ENCODE assay signal across 25 cellular contexts in the genomic region with DNA sequence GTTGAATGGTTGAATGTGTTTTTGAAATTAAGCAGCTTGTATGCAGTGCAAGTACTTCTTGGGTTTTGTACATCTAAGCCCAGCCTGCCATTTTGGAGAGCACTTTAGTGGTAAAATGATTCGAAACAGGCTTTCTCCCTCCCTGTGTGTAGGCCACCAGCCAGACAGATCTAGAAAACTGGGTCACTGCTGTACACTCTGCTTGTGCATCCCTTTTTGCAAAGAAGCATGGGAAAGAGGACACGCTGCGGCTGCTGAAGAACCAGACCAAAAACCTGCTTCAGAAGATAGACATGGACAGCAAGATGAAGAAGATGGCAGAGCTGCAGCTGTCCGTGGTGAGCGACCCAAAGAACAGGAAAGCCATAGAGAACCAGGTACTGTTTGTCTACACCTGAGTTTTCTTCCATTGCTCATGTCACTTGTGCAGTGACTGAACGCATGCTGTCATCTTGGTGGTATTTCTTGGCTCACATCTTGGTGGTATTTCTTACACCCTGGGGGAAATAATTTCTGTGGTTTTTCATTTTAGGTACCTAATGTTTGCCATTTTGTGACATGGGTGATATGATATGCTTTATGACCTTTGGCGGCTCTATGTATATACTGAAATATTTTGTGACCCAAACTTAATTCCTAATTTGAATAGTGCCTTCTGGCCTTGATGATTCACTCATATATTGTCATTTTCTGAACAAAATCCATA.
DNase-seq lines count a peak whose midpoint lies in the region; ATAC-seq and TF ChIP-seq lines count a peak whose summit lies in the region.
"Had no signal": no experiment of that assay in that cellular context is flagged by ENCODE, and none has a peak within 500 bp of the region (broad histone marks: within the 10 kb centered on the region; RNA-seq: fewer than 3 reads in every experiment).

No MANE protein-coding gene starts in this region.

- no peak overlapping the region for H3K4me3 Mint-ChIP-seq in activated naive CD8-positive, alpha-beta T cell
- H3K4me3 Mint-ChIP-seq in activated naive CD8-positive, alpha-beta T cell treated with anti-CD3 and anti-CD28 coated beads for 36 hours: no peak overlapping the region
- H3K4me3 Mint-ChIP-seq in activated T-helper 2 cell treated with anti-CD3 and anti-CD28 coated beads, Interferon-gamma antibody, Interleukin-2, Interleukin-4, amounts not matched to agents 10 μg/mL and 5 μg/mL and 100 μg/mL, durations not matched to agents 14 hours and 24 hours and 36 hours (ENCODE audit: low read depth): no peak overlapping the region
- H3K4me3 Mint-ChIP-seq: activated B cell treated with CpG ODN at 0.5 μM for 24 hours; activated CD4-positive, alpha-beta memory T cell treated with anti-CD3 and anti-CD28 coated beads for 36 hours had no signal

- H3K36me3 ChIP-seq in iPS-20b (ENCODE audit: insufficient read depth, low read depth, low read length): peaks cover 12% of the 10 kb centered on the region; the same call in 1 of the 2 replicates
- no peaks in the 10 kb centered on the region for H3K36me3 ChIP-seq in MM.1S (replicated peaks; ENCODE audit: insufficient read depth, low read length)
- H3K36me3 ChIP-seq: breast epithelium, heart left ventricle, right lobe of liver had no signal

- H3K4me3 ChIP-seq in iPS-20b (ENCODE audit: low read length): peak overlapping the region; percentile 45; the same call in 1 of the 2 replicates
- no peak overlapping the region for H3K4me3 ChIP-seq in MM.1S (ENCODE audit: low read length)
- H3K4me3 ChIP-seq: breast epithelium, coronary artery, heart left ventricle, right lobe of liver, testis had no signal

- H3K27me3 ChIP-seq in iPS-20b (ENCODE audit: insufficient read depth, low read length) (no peaks in the 10 kb centered on the region), MM.1S (replicated peaks; ENCODE audit: insufficient read depth, low read length) (no peaks in the 10 kb centered on the region)
- H3K27me3 ChIP-seq: breast epithelium, heart left ventricle, right lobe of liver, testis had no signal

- H3K4me1 ChIP-seq in iPS-20b (ENCODE audit: insufficient read depth, low read length) (peaks cover 36% of the 10 kb centered on the region), MM.1S (ENCODE audit: low read length) (no peaks in the 10 kb centered on the region)
- H3K4me1 ChIP-seq: breast epithelium, right lobe of liver had no signal

- no peaks in the 10 kb centered on the region for H3K9me3 Mint-ChIP-seq in activated naive CD8-positive, alpha-beta T cell (ENCODE audit: low read depth)
- H3K9me3 Mint-ChIP-seq in activated naive CD8-positive, alpha-beta T cell treated with anti-CD3 and anti-CD28 coated beads for 36 hours: no peaks in the 10 kb centered on the region
- H3K9me3 Mint-ChIP-seq in activated T-helper 2 cell treated with anti-CD3 and anti-CD28 coated beads, Interferon-gamma antibody, Interleukin-2, Interleukin-4, amounts not matched to agents 10 μg/mL and 5 μg/mL and 100 μg/mL, durations not matched to agents 14 hours and 24 hours and 36 hours: no peaks in the 10 kb centered on the region
- H3K9me3 Mint-ChIP-seq: activated B cell treated with CpG ODN at 0.5 μM for 24 hours; activated CD4-positive, alpha-beta memory T cell treated with anti-CD3 and anti-CD28 coated beads for 36 hours had no signal

- no peak for DNase-seq in activated naive CD8-positive, alpha-beta T cell treated with anti-CD3 and anti-CD28 coated beads for 36 hours
- no peak for DNase-seq in activated T-helper 2 cell treated with anti-CD3 and anti-CD28 coated beads, Interferon-gamma antibody, Interleukin-2, Interleukin-4, amounts not matched to agents 10 μg/mL and 5 μg/mL and 100 μg/mL, durations not matched to agents 14 hours and 24 hours and 36 hours (ENCODE audit: low spot score)
- DNase-seq in superior temporal gyrus (ENCODE audit: extremely low spot score) (peak; percentile 57), MM.1S (no peak)
- DNase-seq: activated B cell treated with CpG ODN at 0.5 μM for 24 hours; activated CD4-positive, alpha-beta memory T cell treated with anti-CD3 and anti-CD28 coated beads for 36 hours; activated naive CD4-positive, alpha-beta T cell treated with Interleukin-2 at 50 U/mL for 16 hours; amniotic stem cell; effector memory CD4-positive, alpha-beta T cell; heart left ventricle; left cardiac atrium; mammary epithelial cell; NCI-H1436 treated with DMSO at 0.1 percent for 48 hours; NCI-H446; right lobe of liver; stimulated activated CD4-positive, alpha-beta T cell treated with anti-CD3 and anti-CD28 coated beads, Interleukin-2, amount 100 ng/mL, for 48 hours; T1000; testis had no signal

- H3K4me1 Mint-ChIP-seq in activated naive CD8-positive, alpha-beta T cell (ENCODE audit: low read depth): peaks cover 37% of the 10 kb centered on the region
- H3K4me1 Mint-ChIP-seq in activated naive CD8-positive, alpha-beta T cell treated with anti-CD3 and anti-CD28 coated beads for 36 hours: peaks cover 32% of the 10 kb centered on the region
- H3K4me1 Mint-ChIP-seq in activated T-helper 2 cell treated with anti-CD3 and anti-CD28 coated beads, Interferon-gamma antibody, Interleukin-2, Interleukin-4, amounts not matched to agents 10 μg/mL and 5 μg/mL and 100 μg/mL, durations not matched to agents 14 hours and 24 hours and 36 hours (ENCODE audit: low read depth): peaks cover 48% of the 10 kb centered on the region

- no peak overlapping the region for H2AFZ ChIP-seq in MM.1S (ENCODE audit: low read length)

- no peaks in the 10 kb centered on the region for H3K79me2 ChIP-seq in MM.1S (ENCODE audit: low read length)

- peak overlapping the region; percentile 23 for H3K27ac Mint-ChIP-seq in activated naive CD8-positive, alpha-beta T cell
- no peak overlapping the region for H3K27ac Mint-ChIP-seq in activated naive CD8-positive, alpha-beta T cell treated with anti-CD3 and anti-CD28 coated beads for 36 hours
- H3K27ac Mint-ChIP-seq in activated T-helper 2 cell treated with anti-CD3 and anti-CD28 coated beads, Interferon-gamma antibody, Interleukin-2, Interleukin-4, amounts not matched to agents 10 μg/mL and 5 μg/mL and 100 μg/mL, durations not matched to agents 14 hours and 24 hours and 36 hours: peak overlapping the region; percentile 61
- H3K27ac Mint-ChIP-seq: activated B cell treated with CpG ODN at 0.5 μM for 24 hours; activated CD4-positive, alpha-beta memory T cell treated with anti-CD3 and anti-CD28 coated beads for 36 hours had no signal

- H3K4me2 ChIP-seq in MM.1S (ENCODE audit: low read depth, low read length): no peak overlapping the region
- H3K4me2 ChIP-seq: KMS-11 had no signal

- TF ChIP-seq CTCF in MM.1S (IDR thresholded peaks at IDR 0.05; ENCODE audit: low read length): no peak

- H3K36me3 Mint-ChIP-seq in activated naive CD8-positive, alpha-beta T cell: peaks cover 11% of the 10 kb centered on the region
- peaks cover 6% of the 10 kb centered on the region for H3K36me3 Mint-ChIP-seq in activated naive CD8-positive, alpha-beta T cell treated with anti-CD3 and anti-CD28 coated beads for 36 hours
- H3K36me3 Mint-ChIP-seq in activated T-helper 2 cell treated with anti-CD3 and anti-CD28 coated beads, Interferon-gamma antibody, Interleukin-2, Interleukin-4, amounts not matched to agents 10 μg/mL and 5 μg/mL and 100 μg/mL, durations not matched to agents 14 hours and 24 hours and 36 hours (ENCODE audit: low read depth): peaks cover 66% of the 10 kb centered on the region

- H3K9me3 ChIP-seq in iPS-20b (ENCODE audit: insufficient read depth, low read depth, low read length) (no peaks in the 10 kb centered on the region), MM.1S (replicated peaks; ENCODE audit: insufficient read depth, low read length) (no peaks in the 10 kb centered on the region)
- H3K9me3 ChIP-seq: breast epithelium, heart left ventricle, right lobe of liver, testis had no signal

- no peaks in the 10 kb centered on the region for H4K20me1 ChIP-seq in MM.1S (ENCODE audit: insufficient read depth, low read length)

- H3K9ac ChIP-seq in iPS-20b (ENCODE audit: low read depth, low read length) (no peak overlapping the region), MM.1S (ENCODE audit: low read length) (no peak overlapping the region)
- H3K9ac ChIP-seq: KMS-11 had no signal

- no peaks in the 10 kb centered on the region for H3K9me2 ChIP-seq in MM.1S (replicated peaks; ENCODE audit: insufficient read depth, low read length)

- no peak overlapping the region for H3K27ac ChIP-seq in iPS-20b (ENCODE audit: low read length)
- no peak overlapping the region for H3K27ac ChIP-seq in MM.1S (ENCODE audit: low read length)
- H3K27ac ChIP-seq: breast epithelium, coronary artery, heart left ventricle, KMS-11, right lobe of liver, testis had no signal

- intact Hi-C loops in activated T-helper 2 cell treated with anti-CD3 and anti-CD28 coated beads, Interferon-gamma antibody, Interleukin-2, Interleukin-4, amounts not matched to agents 10 μg/mL and 5 μg/mL and 100 μg/mL, durations not matched to agents 14 hours and 24 hours and 36 hours (cut with micrococcal nuclease): no loop called here

- H3K27me3 Mint-ChIP-seq in activated naive CD8-positive, alpha-beta T cell: no peaks in the 10 kb centered on the region
- no peaks in the 10 kb centered on the region for H3K27me3 Mint-ChIP-seq in activated naive CD8-positive, alpha-beta T cell treated with anti-CD3 and anti-CD28 coated beads for 36 hours
- no peaks in the 10 kb centered on the region for H3K27me3 Mint-ChIP-seq in activated T-helper 2 cell treated with anti-CD3 and anti-CD28 coated beads, Interferon-gamma antibody, Interleukin-2, Interleukin-4, amounts not matched to agents 10 μg/mL and 5 μg/mL and 100 μg/mL, durations not matched to agents 14 hours and 24 hours and 36 hours (ENCODE audit: low read depth)
- H3K27me3 Mint-ChIP-seq: activated B cell treated with CpG ODN at 0.5 μM for 24 hours; activated CD4-positive, alpha-beta memory T cell treated with anti-CD3 and anti-CD28 coated beads for 36 hours had no signal

- no peak for ATAC-seq in HG03045 (IDR thresholded peaks at IDR 0.05; ENCODE audit: unreplicated experiment)
- no peak for ATAC-seq in HG02973 (IDR thresholded peaks at IDR 0.05; ENCODE audit: unreplicated experiment)
- ATAC-seq: heart left ventricle, left cardiac atrium, right lobe of liver had no signal

- no peaks in the 10 kb centered on the region for H3F3A ChIP-seq in MM.1S (ENCODE audit: insufficient read depth, low read length)
